Comparison of ENCODE assay signal across 11 cellular contexts in the genomic region with DNA sequence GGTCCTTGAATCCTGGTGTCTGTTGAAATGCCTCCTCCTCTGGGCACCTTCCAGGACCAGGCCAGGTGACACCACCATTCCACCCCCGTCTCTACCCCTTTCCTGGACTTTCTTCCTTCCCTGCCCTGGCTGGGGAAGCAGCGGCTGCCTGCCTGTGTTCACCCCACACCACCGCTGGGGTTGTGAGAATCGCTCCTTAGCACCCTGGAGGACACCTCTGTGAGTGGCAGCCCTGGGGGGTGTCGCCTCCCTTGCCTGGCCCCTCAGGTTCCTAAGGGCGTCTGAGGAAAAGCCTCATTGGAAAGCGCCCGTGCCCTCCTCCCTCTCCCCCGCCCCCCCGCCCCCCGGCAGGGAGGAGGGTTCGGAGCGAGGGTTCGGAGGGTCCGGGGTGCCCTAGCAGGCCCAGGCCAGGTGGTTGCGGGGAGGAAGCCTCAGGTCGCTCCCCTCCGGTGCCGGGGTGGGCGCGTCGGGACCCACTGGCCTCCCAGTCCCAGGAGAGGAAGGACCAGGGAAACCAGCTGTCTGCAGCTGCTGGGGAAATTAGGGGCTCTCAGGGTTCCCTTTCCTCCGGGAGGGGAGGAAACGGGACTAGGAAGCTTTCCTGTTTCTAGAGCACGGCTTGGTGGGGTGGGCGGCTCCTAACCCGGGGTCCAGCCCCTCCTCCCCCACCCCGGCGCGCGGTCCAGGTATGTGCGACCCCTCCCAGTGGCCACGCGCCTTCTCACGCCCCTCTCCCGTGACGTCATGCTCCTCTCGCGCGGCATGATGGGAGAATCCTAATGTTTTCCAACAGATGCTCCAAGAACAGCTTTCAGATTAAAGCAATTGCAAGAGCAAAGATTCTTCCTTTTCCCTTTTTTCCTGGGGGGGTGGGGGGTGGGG. TPM values are rescaled to one million over a fixed set of nuclear protein-coding genes. Genes with fewer than 3 reads are reported as not detected.
DNase-seq lines count a peak whose midpoint lies in the region; ATAC-seq and TF ChIP-seq lines count a peak whose summit lies in the region.
"Had no signal": no experiment of that assay in that cellular context is flagged by ENCODE, and none has a peak within 500 bp of the region (broad histone marks: within the 10 kb centered on the region; RNA-seq: fewer than 3 reads in every experiment).

Gene PHACTR3, plus strand, starts transcription at position 814 of the 882 bp plus-strand sequence. CDS start 475 bp downstream, outside the sequence.

- DNase-seq in heart right ventricle (no peak), left ventricle myocardium superior (no peak), cerebellum (ENCODE audit: low spot score) (peak; percentile 81), lower lobe of right lung (no peak), upper lobe of left lung (peak in 1 of 2 donors; percentile 67), GM10248 (ENCODE audit: extremely low spot score) (no peak), mucosa of descending colon (no peak)
- DNase-seq: activated T-cell treated with anti-CD3 and anti-CD28 coated beads for 4 hours; body of pancreas; stimulated activated naive CD8-positive, alpha-beta T cell treated with anti-CD3 and anti-CD28 coated beads, Interleukin-15, amount 100 ng/mL, for 72 hours had no signal

- CTCF ChIA-PET in GM10248 (lab: Yijun Ruan, JAX): interaction anchor here (0.7 kb wide), 1 partner anchor 33 kb away, joined by 3 read pairs; no protein-coding TSS in a partner anchor

- TF ChIP-seq EP300 in upper lobe of left lung (IDR thresholded peaks at IDR 0.05): no peak

- no peaks in the 10 kb centered on the region for H3K36me3 ChIP-seq in heart right ventricle
- H3K36me3 ChIP-seq in lower lobe of right lung: no peaks in the 10 kb centered on the region
- H3K36me3 ChIP-seq in upper lobe of left lung: no peaks in the 10 kb centered on the region
- H3K36me3 ChIP-seq in mucosa of descending colon (ENCODE audit: low read depth): no peaks in the 10 kb centered on the region

- ATAC-seq in heart right ventricle: no peak
- no peak for ATAC-seq in left ventricle myocardium superior
- peak in 1 of 2 donors; percentile 18 for ATAC-seq in lower lobe of right lung
- no peak for ATAC-seq in upper lobe of left lung (ENCODE audit: low FRiP score in 2 of 2)
- ATAC-seq in HG03159 (IDR thresholded peaks at IDR 0.05; ENCODE audit: unreplicated experiment): no peak
- no peak for ATAC-seq in mucosa of descending colon
- ATAC-seq: body of pancreas; stimulated activated naive CD8-positive, alpha-beta T cell treated with anti-CD3 and anti-CD28 coated beads, Interleukin-15, amount 100 ng/mL, for 72 hours had no signal

- intact Hi-C loops in heart right ventricle (cut with DNase I): loop anchor here in 2 of 10 donors (5.0 to 10.0 kb wide), 2 partner anchors 91 to 148 kb away; no protein-coding TSS in a partner anchor
- intact Hi-C loops in left ventricle myocardium superior (cut with micrococcal nuclease): loop anchor here (5.0 kb wide), 1 partner anchor 148 kb away; no protein-coding TSS in a partner anchor
- intact Hi-C loops in lower lobe of right lung (cut with DNase I): no loop called here
- intact Hi-C loops in mucosa of descending colon (cut with DNase I, micrococcal nuclease): no loop called here

- H3K4me3 ChIP-seq in heart right ventricle: peak within 1 kb of the TSS in 8 of 10 donors; percentile 32 to 42 (median 34)
- peak within 1 kb of the TSS; percentile 11 for H3K4me3 ChIP-seq in lower lobe of right lung
- H3K4me3 ChIP-seq in upper lobe of left lung: peak within 1 kb of the TSS in 3 of 4 donors; percentile 5 to 20 (median 16)
- no peak within 1 kb of the TSS for H3K4me3 ChIP-seq in mucosa of descending colon
- H3K4me3 ChIP-seq: body of pancreas had no signal

- H3K27me3 ChIP-seq in heart right ventricle (peaks cover 17 to 100% (median 76%) of the 10 kb centered on the region in 7 donors), lower lobe of right lung (ENCODE audit: low read depth) (peaks cover 54% of the 10 kb centered on the region), upper lobe of left lung (peaks cover 0 to 28% (median 9%) of the 10 kb centered on the region in 4 donors)
- H3K27me3 ChIP-seq: body of pancreas had no signal

- WGBS in heart right ventricle, 2 donors: 10 to 12% methylated on average over 39 to 40 of the region's 40 CpGs
- 5 to 9% methylated on average over 13 to 25 of the region's 40 CpGs for WGBS in upper lobe of left lung, 2 donors

- H3K4me1 ChIP-seq in heart right ventricle: peaks cover 0 to 16% (median 10%) of the 10 kb centered on the region in 9 donors
- H3K4me1 ChIP-seq in lower lobe of right lung: no peaks in the 10 kb centered on the region
- H3K4me1 ChIP-seq in upper lobe of left lung: peaks cover 0 to 10% (median 0%) of the 10 kb centered on the region in 4 donors
- H3K4me1 ChIP-seq in mucosa of descending colon (ENCODE audit: low read depth): no peaks in the 10 kb centered on the region

- H3K27ac ChIP-seq in heart right ventricle (no peak within 1 kb of the TSS), lower lobe of right lung (no peak within 1 kb of the TSS), upper lobe of left lung (no peak within 1 kb of the TSS)
- H3K27ac ChIP-seq: body of pancreas had no signal

- POLR2A ChIA-PET in GM10248 (lab: Yijun Ruan, JAX): no interaction called here

- TF ChIP-seq CTCF in heart right ventricle (IDR thresholded peaks at IDR 0.05) (no peak), lower lobe of right lung (IDR thresholded peaks at IDR 0.05) (no peak), upper lobe of left lung (IDR thresholded peaks at IDR 0.05) (no peak), GM10248 (IDR thresholded peaks at IDR 0.05; ENCODE audit: control extremely low read depth, extremely low read depth, low read depth, missing control alignments) (no peak), mucosa of descending colon (IDR thresholded peaks at IDR 0.05) (no peak)

- no peak for TF ChIP-seq POLR2A in upper lobe of left lung (IDR thresholded peaks at IDR 0.05)

- H3K9me3 ChIP-seq in heart right ventricle: no peaks in the 10 kb centered on the region
- no peaks in the 10 kb centered on the region for H3K9me3 ChIP-seq in lower lobe of right lung
- H3K9me3 ChIP-seq in upper lobe of left lung: no peaks in the 10 kb centered on the region
- H3K9me3 ChIP-seq in mucosa of descending colon: no peaks in the 10 kb centered on the region
- H3K9me3 ChIP-seq: body of pancreas had no signal

RNA-seq across cellular contexts. Expression of gene PHACTR3, which starts in this region (rescaled TPM):
- 10 to 100 TPM in 2 of 10 donors, 1 to 10 TPM in 6, under 1 TPM in 2; 0.51 to 24.1 (median 3.7) TPM for total RNA-seq in heart right ventricle
- 1 to 10 TPM in 1 of 2 donors, under 1 TPM in 1; 0.54 to 7.1 TPM for polyA plus RNA-seq in heart right ventricle
- 6.8 TPM for total RNA-seq in left ventricle myocardium superior
- 20.1 TPM for total RNA-seq in cerebellum
- total RNA-seq in lower lobe of right lung: 9.0 TPM
- total RNA-seq in upper lobe of left lung: 10 to 100 TPM in 3 of 6 donors, 1 to 10 TPM in 3; 5.5 to 30.8 (median 11.4) TPM
- 1 to 10 TPM in 2 of 3 donors, under 1 TPM in 1; 0.41 to 3.4 (median 1.1) TPM for total RNA-seq in mucosa of descending colon
